In genomic region chr16:19522369-19523159, GRCh38 we compare ENCODE assay signal across 8 cellular contexts. TPM values are rescaled to one million over a fixed set of nuclear protein-coding genes. Genes with fewer than 3 reads are reported as not detected.
DNase-seq lines count a peak whose midpoint lies in the region; ATAC-seq and TF ChIP-seq lines count a peak whose summit lies in the region.

No MANE protein-coding gene starts in this region.

- H3K27me3 ChIP-seq in thyroid gland, result no peaks in the 10 kb centered on the region

- no peak for TF ChIP-seq POLR2A in thyroid gland (IDR thresholded peaks at IDR 0.05)

- CTCF ChIA-PET in activated CD4-positive, alpha-beta memory T cell treated with anti-CD3 and anti-CD28 coated beads for 36 hours (lab: Charles Lee), result interaction anchor here (0.7 to 4.1 kb wide), 2 partner anchors 32 to 142 kb away, joined by 3 to 35 read pairs; partner anchors contain the start of gene VPS35L

- H3K4me3 Mint-ChIP-seq in activated T-cell treated with anti-CD3 and anti-CD28 coated beads, Interleukin-2, amount 50 U/mL, for 72 hours, result peak overlapping the region; percentile 98 to 99
- H3K4me3 Mint-ChIP-seq in activated CD4-positive, alpha-beta memory T cell treated with anti-CD3 and anti-CD28 coated beads for 36 hours, result peak overlapping the region; percentile 90

- TF ChIP-seq CTCF in thyroid gland (IDR thresholded peaks at IDR 0.05), result no peak

- WGBS in thyroid gland, 2 donors, result 57 to 58% methylated on average over 8 of the region's 8 CpGs

- no peaks in the 10 kb centered on the region for H3K36me3 ChIP-seq in thyroid gland

- POLR2A ChIA-PET in activated CD4-positive, alpha-beta memory T cell treated with anti-CD3 and anti-CD28 coated beads for 36 hours (lab: Charles Lee), result interaction anchor here (1.7 to 3.7 kb wide), 2 partner anchors 33 kb away, joined by 7 to 33 read pairs; partner anchors contain the start of gene VPS35L

- peak overlapping the region in 2 of 3 donors; percentile 64 to 82 for H3K27ac ChIP-seq in thyroid gland

- intact Hi-C loops in activated CD4-positive, alpha-beta memory T cell treated with anti-CD3 and anti-CD28 coated beads for 36 hours (cut with micrococcal nuclease), result loop anchor here (1.0 to 5.0 kb wide), 5 partner anchors 33 to 720 kb away; partner anchors contain the start of genes ARL6IP1, COQ7, IQCK and KNOP1
- intact Hi-C loops in left colon (cut with DNase I, micrococcal nuclease), result no loop called here
- intact Hi-C loops in thyroid gland (cut with DNase I), result loop anchor here (5.0 kb wide), 1 partner anchor 35 kb away; the partner anchor contains the start of gene VPS35L

- H3K36me3 Mint-ChIP-seq in activated T-cell treated with anti-CD3 and anti-CD28 coated beads, Interleukin-2, amount 50 U/mL, for 72 hours (ENCODE audit: insufficient read depth in 2 of 2), result peaks cover 4 to 6% of the 10 kb centered on the region in 2 donors
- H3K36me3 Mint-ChIP-seq in activated CD4-positive, alpha-beta memory T cell treated with anti-CD3 and anti-CD28 coated beads for 36 hours, result peaks cover 4% of the 10 kb centered on the region

- DNase-seq in activated T-cell treated with anti-CD3 and anti-CD28 coated beads, Interleukin-2, amount 50 U/mL, for 72 hours, result no peak
- DNase-seq in activated T-cell treated with anti-CD3 and anti-CD28 coated beads for 4 hours, result no peak
- no peak for DNase-seq in activated CD4-positive, alpha-beta memory T cell treated with anti-CD3 and anti-CD28 coated beads for 36 hours
- DNase-seq in left colon, result no peak
- no peak for DNase-seq in thyroid gland
- no peak for DNase-seq in NOMO-1 treated with DMSO at 0.1 percent for 48 hours (lab: John Stamatoyannopoulos, UW; ENCODE audit: unreplicated experiment)

- no peaks in the 10 kb centered on the region for H3K27me3 Mint-ChIP-seq in activated T-cell treated with anti-CD3 and anti-CD28 coated beads, Interleukin-2, amount 50 U/mL, for 72 hours (ENCODE audit: low read depth)
- no peaks in the 10 kb centered on the region for H3K27me3 Mint-ChIP-seq in activated CD4-positive, alpha-beta memory T cell treated with anti-CD3 and anti-CD28 coated beads for 36 hours

- H3K27ac Mint-ChIP-seq in activated T-cell treated with anti-CD3 and anti-CD28 coated beads, Interleukin-2, amount 50 U/mL, for 72 hours, result peak overlapping the region; percentile 93
- H3K27ac Mint-ChIP-seq in activated CD4-positive, alpha-beta memory T cell treated with anti-CD3 and anti-CD28 coated beads for 36 hours, result peak overlapping the region; percentile 75

- H3K9me3 ChIP-seq in thyroid gland, result no peaks in the 10 kb centered on the region

- peaks cover 51% of the 10 kb centered on the region for H3K4me1 Mint-ChIP-seq in activated T-cell treated with anti-CD3 and anti-CD28 coated beads, Interleukin-2, amount 50 U/mL, for 72 hours (ENCODE audit: low read depth)
- peaks cover 39% of the 10 kb centered on the region for H3K4me1 Mint-ChIP-seq in activated CD4-positive, alpha-beta memory T cell treated with anti-CD3 and anti-CD28 coated beads for 36 hours (ENCODE audit: low read depth)

- H3K4me3 ChIP-seq in thyroid gland (replicated peaks in 1 of 3), result peak overlapping the region in 1 of 3 donors; percentile 92

- ATAC-seq in activated T-cell treated with anti-CD3 and anti-CD28 coated beads, Interleukin-2, amount 50 U/mL, for 72 hours (replicated peaks in 1 of 2), result no peak
- ATAC-seq in left colon, result peak; percentile 0
- ATAC-seq in GM21619 (IDR thresholded peaks at IDR 0.05; ENCODE audit: unreplicated experiment), result no peak
- no peak for ATAC-seq in GM19395 (IDR thresholded peaks at IDR 0.05; ENCODE audit: unreplicated experiment)

- H3K4me1 ChIP-seq in thyroid gland, result peaks cover 28 to 36% of the 10 kb centered on the region in 2 donors

- H3K9me3 Mint-ChIP-seq in activated T-cell treated with anti-CD3 and anti-CD28 coated beads, Interleukin-2, amount 50 U/mL, for 72 hours, result no peaks in the 10 kb centered on the region
- H3K9me3 Mint-ChIP-seq in activated CD4-positive, alpha-beta memory T cell treated with anti-CD3 and anti-CD28 coated beads for 36 hours, result no peaks in the 10 kb centered on the region

RNA-seq across cellular contexts. Expression of gene GDE1, which starts 0.7 kb away (rescaled TPM):
- total RNA-seq in activated T-cell treated with anti-CD3 and anti-CD28 coated beads, Interleukin-2, amount 50 U/mL, for 72 hours, result 10 to 100 TPM; 26.3 TPM
- 10 to 100 TPM; 18.4 to 19.0 TPM for total RNA-seq in activated CD4-positive, alpha-beta memory T cell treated with anti-CD3 and anti-CD28 coated beads for 36 hours
- total RNA-seq in left colon (100 to 1,000 TPM; 116 to 126 TPM), thyroid gland (10 to 100 TPM; 57.3 to 80.9 (median 68.8) TPM)

RNA-seq across cellular contexts. Expression of gene CCP110, which starts 1.2 kb away (rescaled TPM):
- total RNA-seq in activated T-cell treated with anti-CD3 and anti-CD28 coated beads, Interleukin-2, amount 50 U/mL, for 72 hours, result 10 to 100 TPM; 22.9 to 30.2 TPM
- 10 to 100 TPM; 21.7 to 26.3 TPM for total RNA-seq in activated CD4-positive, alpha-beta memory T cell treated with anti-CD3 and anti-CD28 coated beads for 36 hours
- total RNA-seq in left colon (1 to 10 TPM; 9.0 to 9.9 TPM), thyroid gland (10 to 100 TPM; 19.5 to 27.8 (median 24.0) TPM)

RNA-seq across cellular contexts. Expression of gene VPS35L, which starts 32.9 kb away (rescaled TPM):
- total RNA-seq in activated T-cell treated with anti-CD3 and anti-CD28 coated beads, Interleukin-2, amount 50 U/mL, for 72 hours, result 10 to 100 TPM; 46.5 to 57.8 TPM
- total RNA-seq in activated CD4-positive, alpha-beta memory T cell treated with anti-CD3 and anti-CD28 coated beads for 36 hours, result 10 to 100 TPM; 33.9 to 38.0 TPM
- total RNA-seq in left colon (10 to 100 TPM; 51.1 to 53.0 TPM), thyroid gland (10 to 100 TPM; 64.9 to 74.3 (median 68.8) TPM)

Comparison
In these comparisons a context has a peak if more than half of its experiments do, and no peak if none do; other contexts are left out.
1. intact Hi-C loops: an anchor here in activated CD4-positive, alpha-beta memory T cell treated with anti-CD3 and anti-CD28 coated beads for 36 hours (1.0 to 5.0 kb wide) and thyroid gland (5.0 kb wide); none called in left colon.